ENCODE assay signal across 1 cellular context in the genomic region with DNA sequence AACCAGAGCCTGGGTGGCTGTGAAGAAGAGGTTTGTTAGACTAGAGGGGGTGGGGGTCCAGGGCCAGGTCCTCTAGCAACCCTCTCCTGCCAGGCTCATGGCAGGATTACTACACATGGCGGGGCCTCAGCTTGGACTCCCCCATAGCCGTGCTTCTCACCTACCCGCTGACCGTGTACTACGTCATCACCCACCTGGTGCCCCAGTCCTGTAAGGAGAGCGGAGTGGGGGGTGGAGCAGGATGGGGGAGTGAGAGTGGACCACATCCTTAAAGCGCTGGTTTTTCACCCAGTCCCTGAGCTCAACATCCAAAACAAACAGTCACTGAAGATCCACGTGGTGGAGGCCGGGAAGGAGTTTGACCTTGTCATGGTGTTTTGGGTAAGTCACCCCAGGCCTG.
TF ChIP-seq lines count a peak whose summit lies in the region.

No MANE protein-coding gene starts in this region.

TF ChIP-seq in H1, 55 proteins besides CTCF, POLR2A, EP300 and RAD21:
- TF ChIP-seq RFX5 (IDR thresholded peaks at IDR 0.05; ENCODE audit: borderline replicate concordance, low read depth, low read length), result no peak
- no peak for TF ChIP-seq CHD7 (IDR thresholded peaks at IDR 0.05; ENCODE audit: insufficient replicate concordance, low read length)
- TF ChIP-seq POU5F1 (IDR thresholded peaks at IDR 0.05; ENCODE audit: low read depth, low read length), result no peak
- TF ChIP-seq YY1 (IDR thresholded peaks at IDR 0.05; ENCODE audit: low read depth, low read length), result no peak
- no peak for TF ChIP-seq SIRT6 (IDR thresholded peaks at IDR 0.05; ENCODE audit: low read length)
- TF ChIP-seq TAF7 (optimal IDR thresholded peaks at IDR 0.05; ENCODE audit: borderline replicate concordance, low read depth, low read length), result no peak
- TF ChIP-seq EGR1 (IDR thresholded peaks at IDR 0.05; ENCODE audit: borderline replicate concordance, low read depth, low read length), result no peak
- TF ChIP-seq MAFK (IDR thresholded peaks at IDR 0.05; ENCODE audit: low read depth, low read length), result no peak
- TF ChIP-seq GTF2F1 (IDR thresholded peaks at IDR 0.05; ENCODE audit: borderline replicate concordance, low read depth, low read length), result no peak
- no peak for TF ChIP-seq KDM4A (IDR thresholded peaks at IDR 0.05; ENCODE audit: low read depth, low read length, severe bottlenecking)
- TF ChIP-seq JUN (IDR thresholded peaks at IDR 0.05; ENCODE audit: low read depth, low read length), result no peak
- no peak for TF ChIP-seq ASH2L (IDR thresholded peaks at IDR 0.05; ENCODE audit: low read length)
- no peak for TF ChIP-seq SUZ12 (IDR thresholded peaks at IDR 0.05; ENCODE audit: low read length)
- TF ChIP-seq BACH1 (IDR thresholded peaks at IDR 0.05; ENCODE audit: low read length), result no peak
- TF ChIP-seq ATF3 (IDR thresholded peaks at IDR 0.05; ENCODE audit: insufficient read depth, low read depth, low read length), result no peak
- no peak for TF ChIP-seq CEBPB (IDR thresholded peaks at IDR 0.05; ENCODE audit: low read depth, low read length)
- TF ChIP-seq CHD2 (IDR thresholded peaks at IDR 0.05; ENCODE audit: low read length), result no peak
- TF ChIP-seq, protein P1, sequence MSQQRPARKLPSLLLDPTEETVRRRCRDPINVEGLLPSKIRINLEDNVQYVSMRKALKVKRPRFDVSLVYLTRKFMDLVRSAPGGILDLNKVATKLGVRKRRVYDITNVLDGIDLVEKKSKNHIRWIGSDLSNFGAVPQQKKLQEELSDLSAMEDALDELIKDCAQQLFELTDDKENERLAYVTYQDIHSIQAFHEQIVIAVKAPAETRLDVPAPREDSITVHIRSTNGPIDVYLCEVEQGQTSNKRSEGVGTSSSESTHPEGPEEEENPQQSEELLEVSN (IDR thresholded peaks at IDR 0.05), result no peak
